In the genomic region with DNA sequence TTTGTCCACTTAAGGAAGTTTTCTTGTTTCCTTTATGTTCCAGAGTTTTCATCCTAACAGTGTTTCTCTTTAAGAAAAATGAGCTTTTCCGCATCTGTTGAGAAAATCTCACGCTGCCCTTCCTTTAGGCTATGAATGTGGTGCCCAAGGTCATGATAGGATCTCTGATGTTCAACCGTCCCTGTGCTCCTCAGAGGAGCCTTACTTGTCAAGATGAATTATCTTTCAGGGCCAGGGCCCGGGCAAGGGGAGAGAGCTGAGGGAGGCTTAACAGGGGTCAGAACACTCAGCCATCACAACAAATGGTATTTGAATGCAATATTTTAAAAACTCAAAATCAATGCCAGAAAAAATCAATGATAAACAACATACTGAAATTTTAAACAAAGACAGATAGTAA, we compare ENCODE assay signal across 8 cellular contexts. TPM values are rescaled to one million over a fixed set of nuclear protein-coding genes. Genes with fewer than 3 reads are reported as not detected.
"Had no signal": no experiment of that assay in that cellular context is flagged by ENCODE, and none has a peak within 500 bp of the region (broad histone marks: within the 10 kb centered on the region; RNA-seq: fewer than 3 reads in every experiment).

No MANE protein-coding gene starts in this region.

- FAIRE-seq: H1, H54, HTR-8/SVneo had no signal

- H3K4me2 ChIP-seq: GM23338 had no signal

- ATAC-seq: GM23338 had no signal

- H3K9me3 Mint-ChIP-seq: GM23338, H9 had no signal

- DNase-seq: H9, HCEC 1CT, IMR-90 had no signal

- H3K4me3 Mint-ChIP-seq: GM23338, H9 had no signal

- H3K27ac Mint-ChIP-seq: GM23338, H9 had no signal

- H3K4me3 ChIP-seq: GM23338 had no signal

- H2AFZ ChIP-seq: GM23338 had no signal

RNA-seq across cellular contexts. Expression of gene NAT8L, which starts 44.1 kb away (rescaled TPM):
- total RNA-seq: HT-29, IMR-90 had no signal
